12 cellular contexts compared by ENCODE assay signal in the genomic region with DNA sequence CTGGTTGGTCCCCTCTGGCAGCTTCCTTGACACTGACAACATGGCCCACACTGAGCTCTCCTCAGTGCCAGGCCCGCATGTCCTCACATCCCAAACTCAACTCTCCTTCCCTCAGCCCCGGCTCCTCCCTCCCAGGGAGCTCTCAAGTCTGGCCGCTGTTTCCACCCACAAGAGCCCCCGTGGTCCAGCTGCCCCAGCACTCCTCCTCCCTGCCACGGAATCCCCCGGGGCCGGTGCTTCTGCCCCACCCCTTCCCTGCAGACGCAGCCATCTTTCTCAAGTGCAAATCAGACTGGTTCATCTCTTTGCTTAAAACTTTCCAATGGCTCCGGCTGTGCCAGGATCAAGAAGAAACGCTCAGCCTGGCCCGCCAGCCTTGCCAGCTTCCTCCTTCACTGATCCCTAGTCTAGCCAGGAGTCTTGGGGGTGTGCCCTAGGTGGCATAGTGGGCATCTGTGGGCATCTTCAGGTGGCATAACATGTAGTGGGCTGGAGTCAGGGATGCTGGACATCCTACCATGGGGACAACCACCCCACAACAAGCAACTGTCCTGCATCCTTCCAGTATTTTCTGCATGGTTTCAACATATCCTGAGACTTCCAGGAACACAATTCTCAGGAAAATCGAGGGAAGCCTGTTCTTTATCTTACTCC.
"Had no signal": no experiment of that assay in that cellular context is flagged by ENCODE, and none has a peak within 500 bp of the region (broad histone marks: within the 10 kb centered on the region; RNA-seq: fewer than 3 reads in every experiment).

No MANE protein-coding gene starts in this region.

- H3K4me2 ChIP-seq: SK-N-SH had no signal

- H3K4me3 Mint-ChIP-seq: activated naive CD4-positive, alpha-beta T cell treated with anti-CD3 and anti-CD28 coated beads, Interleukin-2, amount 10 ng/mL, durations not matched to agents 7 days and 5 days; nephron had no signal

- ATAC-seq: mucosa of descending colon had no signal

- DNase-seq: activated CD4-positive, alpha-beta T cell treated with anti-CD3 and anti-CD28 coated beads for 48 hours; activated CD8-positive, alpha-beta memory T cell treated with anti-CD3 and anti-CD28 coated beads for 24 hours; activated naive CD4-positive, alpha-beta T cell treated with anti-CD3 and anti-CD28 coated beads, Interleukin-2, amount 10 ng/mL, durations not matched to agents 7 days and 5 days; central memory CD4-positive, alpha-beta T cell; mucosa of descending colon; SK-N-SH; stimulated activated CD4-positive, alpha-beta T cell treated with anti-CD3 and anti-CD28 coated beads, Interleukin-4, amount 100 ng/mL, for 4 hours; T-helper 1 cell had no signal

- H3K4me1 ChIP-seq: tibial nerve had no signal

- H3K9me3 Mint-ChIP-seq: activated naive CD4-positive, alpha-beta T cell treated with anti-CD3 and anti-CD28 coated beads, Interleukin-2, amount 10 ng/mL, durations not matched to agents 7 days and 5 days; activated T-helper 2 cell treated with anti-CD3 and anti-CD28 coated beads, Interferon-gamma antibody, Interleukin-2, Interleukin-4, amounts not matched to agents 10 μg/mL and 5 μg/mL and 100 μg/mL, durations not matched to agents 14 hours and 24 hours and 36 hours; nephron had no signal

- H3K27ac ChIP-seq: tibial nerve had no signal

- H3K27me3 ChIP-seq: tibial nerve had no signal

- H3K9me3 ChIP-seq: mucosa of descending colon, SK-N-SH, tibial nerve had no signal

- H3K27ac Mint-ChIP-seq: activated naive CD4-positive, alpha-beta T cell treated with anti-CD3 and anti-CD28 coated beads, Interleukin-2, amount 10 ng/mL, durations not matched to agents 7 days and 5 days; activated T-helper 2 cell treated with anti-CD3 and anti-CD28 coated beads, Interferon-gamma antibody, Interleukin-2, Interleukin-4, amounts not matched to agents 10 μg/mL and 5 μg/mL and 100 μg/mL, durations not matched to agents 14 hours and 24 hours and 36 hours; nephron had no signal

- H3K27me3 Mint-ChIP-seq: activated naive CD4-positive, alpha-beta T cell treated with anti-CD3 and anti-CD28 coated beads, Interleukin-2, amount 10 ng/mL, durations not matched to agents 7 days and 5 days had no signal

- H3K4me3 ChIP-seq: lung, mucosa of descending colon, tibial nerve had no signal

- H3K4me1 Mint-ChIP-seq: activated naive CD4-positive, alpha-beta T cell treated with anti-CD3 and anti-CD28 coated beads, Interleukin-2, amount 10 ng/mL, durations not matched to agents 7 days and 5 days; nephron had no signal
